ENCODE assay signal across 16 cellular contexts in the genomic region with DNA sequence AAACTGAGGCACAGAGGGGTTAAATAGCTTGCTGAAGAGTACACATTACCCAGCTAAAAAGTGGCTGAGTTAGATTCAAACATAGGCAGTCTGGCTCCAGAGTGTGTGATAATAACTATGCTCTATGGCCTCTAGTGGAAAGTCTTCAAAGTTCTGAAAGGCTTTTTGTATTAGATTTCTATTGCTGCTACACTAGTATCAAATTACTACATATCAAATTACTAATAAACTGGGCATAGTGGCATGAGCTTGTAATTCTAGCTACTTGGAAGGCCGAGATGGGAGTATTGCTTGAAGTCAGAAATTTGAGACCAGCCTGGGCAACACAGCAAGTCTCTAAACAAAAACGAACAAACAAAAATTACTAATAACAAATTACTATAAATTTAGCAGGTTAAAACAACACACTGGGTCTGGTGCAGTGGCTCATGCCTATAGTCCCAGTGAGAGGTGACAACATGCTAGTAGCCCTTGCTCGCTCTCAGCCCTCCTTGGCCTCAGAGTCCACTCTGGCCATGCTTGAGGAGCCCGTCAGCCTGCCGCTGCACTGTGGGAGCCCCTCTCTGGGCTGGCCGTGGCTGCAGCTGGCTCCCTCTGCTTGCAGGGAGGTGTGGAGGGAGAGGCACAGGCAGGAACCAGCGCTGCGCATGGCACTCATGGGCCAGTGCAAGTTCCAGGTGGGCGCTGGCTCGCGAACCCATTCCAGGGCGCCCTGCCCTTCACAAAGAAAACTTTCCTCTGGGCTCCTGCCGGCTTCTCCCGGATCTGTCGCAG.
"Had no signal": no experiment of that assay in that cellular context is flagged by ENCODE, and none has a peak within 500 bp of the region (broad histone marks: within the 10 kb centered on the region; RNA-seq: fewer than 3 reads in every experiment).

No MANE protein-coding gene starts in this region.

- H3K4me1 ChIP-seq: adrenal gland, colonic mucosa, gastrocnemius medialis, heart right ventricle, sigmoid colon, suprapubic skin had no signal

- ATAC-seq: activated T-helper 17 cell treated with anti-CD3 and anti-CD28 coated beads, Interleukin-2, amount 50 U/mL, for 72 hours; gastrocnemius medialis; left ventricle myocardium superior; stimulated activated naive CD8-positive, alpha-beta T cell treated with anti-CD3 and anti-CD28 coated beads, Interleukin-15, Interleukin-2, amounts not matched to agents 100 U/mL and 50 U/mL, for 24 hours had no signal

- H3K27me3 ChIP-seq: adrenal gland, colonic mucosa, gastrocnemius medialis, heart right ventricle, sigmoid colon, suprapubic skin had no signal

- H3K36me3 ChIP-seq: adrenal gland, colonic mucosa, gastrocnemius medialis, heart right ventricle, sigmoid colon, suprapubic skin had no signal

- H3K9me3 ChIP-seq: adrenal gland, colonic mucosa, gastrocnemius medialis had no signal

- DNase-seq: activated CD4-positive, alpha-beta T cell treated with anti-CD3 and anti-CD28 coated beads, Interleukin-2, amount 50 U/mL, for 1 hour; activated naive CD4-positive, alpha-beta T cell treated with anti-CD3 and anti-CD28 coated beads for 36 hours; activated T-cell treated with anti-CD3 and anti-CD28 coated beads for 4 hours; adrenal gland; colonic mucosa; effector CD4-positive, alpha-beta T cell; gastrocnemius medialis; heart right ventricle; left ventricle myocardium superior; mesenchymal stem cell; nephron progenitor cell; sigmoid colon; stimulated activated CD4-positive, alpha-beta T cell treated with anti-CD3 and anti-CD28 coated beads, Interleukin-12 subunit alpha, Interleukin-12 subunit beta, amount 100 ng/mL, for 4 hours; stimulated activated naive CD8-positive, alpha-beta T cell treated with anti-CD3 and anti-CD28 coated beads, Interleukin-15, Interleukin-2, amounts not matched to agents 100 U/mL and 50 U/mL, for 24 hours had no signal

- H3K27ac ChIP-seq: adrenal gland, colonic mucosa, gastrocnemius medialis, heart right ventricle, sigmoid colon, suprapubic skin had no signal

- H3K4me3 ChIP-seq: adrenal gland, colonic mucosa, gastrocnemius medialis, heart right ventricle, sigmoid colon, suprapubic skin had no signal
